26 cellular contexts compared by ENCODE assay signal in genomic region chr1:204742676-204743075, GRCh38. TPM values are rescaled to one million over a fixed set of nuclear protein-coding genes. Genes with fewer than 3 reads are reported as not detected.
"Had no signal": no experiment of that assay in that cellular context is flagged by ENCODE, and none has a peak within 500 bp of the region (broad histone marks: within the 10 kb centered on the region; RNA-seq: fewer than 3 reads in every experiment).

No MANE protein-coding gene starts in this region.

- H3K4me1 Mint-ChIP-seq: activated naive CD4-positive, alpha-beta T cell treated with anti-CD3 and anti-CD28 coated beads, Interleukin-2, amount 10 ng/mL, durations not matched to agents 7 days and 5 days; activated naive CD8-positive, alpha-beta T cell treated with anti-CD3 and anti-CD28 coated beads, Interleukin-2, amount 10 ng/mL, durations not matched to agents 7 days and 5 days; stimulated activated effector memory CD8-positive, alpha-beta T cell treated with anti-CD3 and anti-CD28 coated beads, Interleukin-12 subunit alpha, Interleukin-12 subunit beta, amount 100 ng/mL, for 72 hours had no signal

- DNase-seq: activated CD4-positive, alpha-beta T cell treated with anti-CD3 and anti-CD28 coated beads for 4 hours; activated CD4-positive, alpha-beta T cell treated with anti-CD3 and anti-CD28 coated beads, Interleukin-2, amount 50 U/mL, for 4 hours; activated CD8-positive, alpha-beta memory T cell treated with anti-CD3 and anti-CD28 coated beads, Interleukin-2, amount 50 U/mL, for 48 hours; activated gamma-delta T cell; activated naive CD4-positive, alpha-beta T cell treated with anti-CD3 and anti-CD28 coated beads, Interleukin-2, amount 10 ng/mL, durations not matched to agents 7 days and 5 days; activated naive CD8-positive, alpha-beta T cell treated with anti-CD3 and anti-CD28 coated beads, Interleukin-2, amount 10 ng/mL, durations not matched to agents 7 days and 5 days; activated T-cell treated with anti-CD3 and anti-CD28 coated beads, Interleukin-2, amount 50 U/mL, for 24 hours; cerebellar nuclear complex; colonic mucosa; effector CD8-positive, alpha-beta T cell; gastrocnemius medialis; glutamatergic neuron; hippocampal formation; left lung; lower lobe of right lung; mesenchymal stem cell; mucosa of descending colon; sigmoid colon; small intestine; stimulated activated CD4-positive, alpha-beta T cell treated with anti-CD3 and anti-CD28 coated beads, Interleukin-4, amount 100 ng/mL, for 24 hours; T-helper 1 cell had no signal

- H3K27ac Mint-ChIP-seq: activated naive CD4-positive, alpha-beta T cell treated with anti-CD3 and anti-CD28 coated beads, Interleukin-2, amount 10 ng/mL, durations not matched to agents 7 days and 5 days; activated naive CD8-positive, alpha-beta T cell treated with anti-CD3 and anti-CD28 coated beads, Interleukin-2, amount 10 ng/mL, durations not matched to agents 7 days and 5 days; activated T-cell treated with anti-CD3 and anti-CD28 coated beads, Interleukin-2, amount 50 U/mL, for 24 hours; natural killer cell treated with Interleukin-12 subunit alpha and Interleukin-12 subunit beta and Interleukin-15 and Interleukin-18, amount 100 ng/mL, for 72 hours; stimulated activated effector memory CD8-positive, alpha-beta T cell treated with anti-CD3 and anti-CD28 coated beads, Interleukin-12 subunit alpha, Interleukin-12 subunit beta, amount 100 ng/mL, for 72 hours; stimulated activated naive CD8-positive, alpha-beta T cell treated with anti-CD3 and anti-CD28 coated beads, Interleukin-15, Interleukin-2, amounts not matched to agents 100 ng/mL and 50 ng/mL, for 24 hours; type B pancreatic cell had no signal

- H3K36me3 Mint-ChIP-seq: activated naive CD4-positive, alpha-beta T cell treated with anti-CD3 and anti-CD28 coated beads, Interleukin-2, amount 10 ng/mL, durations not matched to agents 7 days and 5 days; activated naive CD8-positive, alpha-beta T cell treated with anti-CD3 and anti-CD28 coated beads, Interleukin-2, amount 10 ng/mL, durations not matched to agents 7 days and 5 days; brain; stimulated activated effector memory CD8-positive, alpha-beta T cell treated with anti-CD3 and anti-CD28 coated beads, Interleukin-12 subunit alpha, Interleukin-12 subunit beta, amount 100 ng/mL, for 72 hours; type B pancreatic cell had no signal

- H3K4me3 Mint-ChIP-seq: activated naive CD4-positive, alpha-beta T cell treated with anti-CD3 and anti-CD28 coated beads, Interleukin-2, amount 10 ng/mL, durations not matched to agents 7 days and 5 days; activated naive CD8-positive, alpha-beta T cell treated with anti-CD3 and anti-CD28 coated beads, Interleukin-2, amount 10 ng/mL, durations not matched to agents 7 days and 5 days; activated T-cell treated with anti-CD3 and anti-CD28 coated beads, Interleukin-2, amount 50 U/mL, for 24 hours; brain; natural killer cell treated with Interleukin-12 subunit alpha and Interleukin-12 subunit beta and Interleukin-15 and Interleukin-18, amount 100 ng/mL, for 72 hours; stimulated activated effector memory CD8-positive, alpha-beta T cell treated with anti-CD3 and anti-CD28 coated beads, Interleukin-12 subunit alpha, Interleukin-12 subunit beta, amount 100 ng/mL, for 72 hours; stimulated activated naive CD8-positive, alpha-beta T cell treated with anti-CD3 and anti-CD28 coated beads, Interleukin-15, Interleukin-2, amounts not matched to agents 100 ng/mL and 50 ng/mL, for 24 hours; type B pancreatic cell had no signal

- H3K9me3 Mint-ChIP-seq: stimulated activated effector memory CD8-positive, alpha-beta T cell treated with anti-CD3 and anti-CD28 coated beads, Interleukin-12 subunit alpha, Interleukin-12 subunit beta, amount 100 ng/mL, for 72 hours had no signal

- ATAC-seq: gastrocnemius medialis; left lung; lower lobe of right lung; mucosa of descending colon; natural killer cell treated with Interleukin-12 subunit alpha and Interleukin-12 subunit beta and Interleukin-15 and Interleukin-18, amount 100 ng/mL, for 72 hours; stimulated activated effector memory CD8-positive, alpha-beta T cell treated with anti-CD3 and anti-CD28 coated beads, Interleukin-12 subunit alpha, Interleukin-12 subunit beta, amount 100 ng/mL, for 72 hours had no signal

RNA-seq across cellular contexts. Expression of gene LRRN2, which starts 57.1 kb away (rescaled TPM):
- total RNA-seq: activated naive CD8-positive, alpha-beta T cell treated with anti-CD3 and anti-CD28 coated beads, Interleukin-2, amount 10 ng/mL, durations not matched to agents 7 days and 5 days; natural killer cell treated with Interleukin-12 subunit alpha and Interleukin-12 subunit beta and Interleukin-15 and Interleukin-18, amount 100 ng/mL, for 72 hours had no signal
